Comparison of ENCODE assay signal across 8 cellular contexts in genomic region chr9:98989036-98990000, GRCh38. TPM values are rescaled to one million over a fixed set of nuclear protein-coding genes. Genes with fewer than 3 reads are reported as not detected.
DNase-seq lines count a peak whose midpoint lies in the region; ATAC-seq and TF ChIP-seq lines count a peak whose summit lies in the region.

No MANE protein-coding gene starts in this region.

- peak overlapping the region; percentile 50 for H3K9ac ChIP-seq in skeletal muscle satellite cell (ENCODE audit: low read depth, low read length)

- TF ChIP-seq CTCF in GM12874 (IDR thresholded peaks at IDR 0.05; ENCODE audit: insufficient read depth, low read depth, low read length) (0 out of 2 replicates have a peak, but pooled peaks have one; percentile 16), fibroblast of villous mesenchyme (IDR thresholded peaks at IDR 0.05; ENCODE audit: insufficient read depth, low read depth, low read length) (peak; percentile 23)

- peaks cover 27% of the 10 kb centered on the region for H3K4me1 ChIP-seq in skeletal muscle satellite cell (ENCODE audit: control insufficient read depth, insufficient read depth, low read length)

- ATAC-seq in HG02571 (IDR thresholded peaks at IDR 0.05; ENCODE audit: unreplicated experiment) (no peak), GM21360 (IDR thresholded peaks at IDR 0.05; ENCODE audit: unreplicated experiment) (no peak), GM21447 (IDR thresholded peaks at IDR 0.05; ENCODE audit: unreplicated experiment) (no peak)

- no peaks in the 10 kb centered on the region for H3K9me3 ChIP-seq in skeletal muscle satellite cell (replicated peaks; ENCODE audit: low read length)

- H3K36me3 ChIP-seq in skeletal muscle satellite cell (ENCODE audit: insufficient read depth, low read length): no peaks in the 10 kb centered on the region

- H3K4me2 ChIP-seq in skeletal muscle satellite cell (ENCODE audit: low read length): peak overlapping the region; percentile 60

- H3K27me3 ChIP-seq in skeletal muscle satellite cell (ENCODE audit: control insufficient read depth, insufficient read depth, low read length): peaks cover 50% of the 10 kb centered on the region

- no peak overlapping the region for H3K4me3 ChIP-seq in fibroblast of villous mesenchyme (ENCODE audit: low read depth, low read length)
- no peak overlapping the region for H3K4me3 ChIP-seq in skeletal muscle satellite cell (ENCODE audit: low read length)

- DNase-seq in RPMI7951 (ENCODE audit: low read depth) (peak; percentile 100), fibroblast of villous mesenchyme (ENCODE audit: low read depth) (peak; percentile 100), GDM1 (lab: John Stamatoyannopoulos, UW) (no peak)

RNA-seq across cellular contexts. Expression of gene COL15A1, which starts 45.6 kb away (rescaled TPM):
- total RNA-seq in RPMI7951 (2014; rRNA removed; shearing (Covaris generic)): 20.2 and 21.1 TPM in 2 replicates
- 1.7 and 19.0 TPM in 2 replicates for total RNA-seq in fibroblast of villous mesenchyme
- 0.25 and 1.7 TPM in 2 replicates for total RNA-seq in skeletal muscle satellite cell (2012; rRNA removed)
